15 cellular contexts compared by ENCODE assay signal in the genomic region with DNA sequence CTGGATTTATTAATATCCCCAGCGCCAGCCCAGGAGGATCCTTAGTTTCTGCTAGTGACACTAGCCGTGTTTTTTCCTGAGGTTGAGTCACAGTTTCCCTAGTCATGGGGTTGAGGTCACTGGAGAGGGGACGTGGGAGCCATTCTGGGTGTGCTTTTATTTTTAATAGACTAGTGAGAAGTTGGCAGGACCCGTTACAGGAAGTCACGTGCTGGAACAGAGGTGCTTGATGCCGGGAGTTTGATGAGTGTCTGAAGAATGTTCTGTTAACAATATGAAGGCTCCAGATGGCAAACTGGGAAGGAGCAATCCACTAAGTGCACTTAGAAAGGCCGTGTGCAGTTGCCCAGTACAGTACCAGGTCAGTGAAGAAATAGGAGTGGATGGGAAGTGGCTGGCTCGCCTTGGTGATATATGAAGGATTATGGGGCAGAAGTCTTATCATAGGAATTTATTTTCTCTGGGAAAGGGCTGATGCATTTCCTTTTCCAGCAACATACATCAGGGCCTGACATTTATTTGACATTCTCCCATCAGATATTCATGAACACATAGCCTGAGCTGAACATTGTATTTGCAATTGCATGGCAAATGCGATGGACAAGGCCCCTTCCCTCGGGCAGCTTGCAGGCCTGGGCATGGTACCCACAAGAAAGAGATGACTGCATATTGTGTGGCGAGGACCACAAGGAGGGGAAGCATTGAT.
DNase-seq lines count a peak whose midpoint lies in the region; ATAC-seq, FAIRE-seq and TF ChIP-seq lines count a peak whose summit lies in the region.
"Had no signal": no experiment of that assay in that cellular context is flagged by ENCODE, and none has a peak within 500 bp of the region (broad histone marks: within the 10 kb centered on the region; RNA-seq: fewer than 3 reads in every experiment).

No MANE protein-coding gene starts in this region.

- no peaks in the 10 kb centered on the region for H4K20me1 ChIP-seq in HepG2 (ENCODE audit: insufficient read depth, low read length)

- no peaks in the 10 kb centered on the region for H3K27me3 Mint-ChIP-seq in nephron progenitor cell (ENCODE audit: low read depth, poor library complexity)

- TF ChIP-seq EP300 in HepG2 (IDR thresholded peaks at IDR 0.05; ENCODE audit: low read depth in 2 of 2, low read length in 2 of 2) (no peak), HepG2 (CRISPR knock-in tag; IDR thresholded peaks at IDR 0.05; ENCODE audit: borderline replicate concordance) (no peak)

- DNase-seq in right lobe of liver (peak in 1 of 3 donors; percentile 23), HepG2 (ENCODE audit: low spot score) (no peak), bronchial epithelial cell (ENCODE audit: low read depth) (peak; percentile 38), left lobe of liver (ENCODE audit: low spot score) (no peak), SKM-1 treated with dmso at 0.1 percent for 144 hours (lab: John Stamatoyannopoulos, UW; ENCODE audit: unreplicated experiment) (no peak), nephron progenitor cell (no peak), NK-92 (lab: John Stamatoyannopoulos, UW; ENCODE audit: unreplicated experiment) (no peak)
- DNase-seq: cerebellar nuclear complex, H7, NCI-H2227 treated with DMSO at 0.1 percent for 48 hours, SHP77 treated with DMSO at 0.1 percent for 48 hours, testis had no signal

- 33% methylated on average over 9 of the region's 11 CpGs for WGBS in right lobe of liver (ENCODE audit: insufficient coverage, low coverage, low lambda C conversion rate, missing lambda C conversion rate)
- 8% methylated on average over 11 of the region's 11 CpGs for WGBS in HepG2 (ENCODE audit: low lambda C conversion rate)

- TF ChIP-seq POLR2A in right lobe of liver (IDR thresholded peaks at IDR 0.05) (no peak), HepG2 (IDR thresholded peaks at IDR 0.05; ENCODE audit: insufficient read depth in 1 of 2, low read depth in 2 of 2, low read length in 2 of 2) (no peak)

- BruUV-seq in HepG2 (replicated peaks; lab: Mats Ljungman, UMichigan): no TSS peak

- TF ChIP-seq CTCF in right lobe of liver (IDR thresholded peaks at IDR 0.05): no peak
- TF ChIP-seq CTCF in HepG2 (CRISPR knock-in tag; IDR thresholded peaks at IDR 0.05): no peak
- no peak for TF ChIP-seq CTCF in bronchial epithelial cell (IDR thresholded peaks at IDR 0.05; ENCODE audit: insufficient read depth, low read length, severe bottlenecking)
- no peak for TF ChIP-seq CTCF in nephron progenitor cell (IDR thresholded peaks at IDR 0.05)

- H3K36me3 ChIP-seq in right lobe of liver (no peaks in the 10 kb centered on the region), HepG2 (replicated peaks in 1 of 2; ENCODE audit: control insufficient read depth in 1 of 2, insufficient read depth in 2 of 2, low read length in 2 of 2) (no peaks in the 10 kb centered on the region), bronchial epithelial cell (ENCODE audit: control insufficient read depth, insufficient read depth, low read length) (no peaks in the 10 kb centered on the region)

- CTCF ChIA-PET in HepG2 (lab: Yijun Ruan, JAX; ENCODE audit: low intra/inter-chr PET ratio, low total read pairs): no interaction called here

- no peak overlapping the region for H3K4me3 ChIP-seq in right lobe of liver
- H3K4me3 ChIP-seq in HepG2 (replicated peaks in 1 of 3; ENCODE audit: insufficient read depth in 1 of 3, low read depth in 2 of 3, low read length in 3 of 3): no peak overlapping the region
- no peak overlapping the region for H3K4me3 ChIP-seq in bronchial epithelial cell (ENCODE audit: low read depth, low read length)
- H3K4me3 ChIP-seq: testis had no signal

- peaks cover 33% of the 10 kb centered on the region for H3K4me1 Mint-ChIP-seq in nephron progenitor cell

- peak; percentile 63 to 92 (median 76) for ATAC-seq in right lobe of liver
- ATAC-seq in HepG2: no peak
- peak; percentile 36 for ATAC-seq in left lobe of liver
- ATAC-seq in HG03460 (IDR thresholded peaks at IDR 0.05; ENCODE audit: unreplicated experiment): no peak

- H3K27ac ChIP-seq in right lobe of liver: no peak overlapping the region
- H3K27ac ChIP-seq in HepG2 (ENCODE audit: extremely low read length, insufficient read depth, low read length): no peak overlapping the region
- H3K27ac ChIP-seq: KMS-11, testis had no signal

- FAIRE-seq in HepG2 (lab: Jason Lieb, UNC) (no peak), bronchial epithelial cell (lab: Jason Lieb, UNC) (no peak)

- TF ChIP-seq RAD21 in HepG2 (CRISPR knock-in tag; IDR thresholded peaks at IDR 0.05): no peak

- H3K9ac ChIP-seq in HepG2 (ENCODE audit: insufficient read depth, low read depth, low read length): no peak overlapping the region
- H3K9ac ChIP-seq: KMS-11 had no signal

- no peaks in the 10 kb centered on the region for H3K36me3 Mint-ChIP-seq in nephron progenitor cell (ENCODE audit: low read depth)

- H3K4me1 ChIP-seq in right lobe of liver (no peaks in the 10 kb centered on the region), HepG2 (ENCODE audit: insufficient read depth, low read length) (no peaks in the 10 kb centered on the region)
- H3K4me1 ChIP-seq: testis had no signal

- H3K27me3 ChIP-seq in right lobe of liver: no peaks in the 10 kb centered on the region
- peaks cover 0 to 26% of the 10 kb centered on the region in 2 experiments; a peak in 3 of 5 replicates for H3K27me3 ChIP-seq in HepG2 (ENCODE audit: control insufficient read depth in 1 of 2, insufficient read depth in 2 of 2, low read length in 2 of 2)
- H3K27me3 ChIP-seq in bronchial epithelial cell (ENCODE audit: control insufficient read depth, insufficient read depth, low read length): no peaks in the 10 kb centered on the region
- H3K27me3 ChIP-seq: testis had no signal

- H3K9me3 ChIP-seq in right lobe of liver (no peaks in the 10 kb centered on the region), HepG2 (ENCODE audit: low read length) (no peaks in the 10 kb centered on the region)
- H3K9me3 ChIP-seq: testis had no signal

- intact Hi-C loops in right lobe of liver (cut with DNase I): no loop called here
- intact Hi-C loops in HepG2 (cut with micrococcal nuclease; ENCODE audit: unreplicated experiment): no loop called here

- H3K27ac Mint-ChIP-seq in nephron progenitor cell: no peak overlapping the region
- H3K27ac Mint-ChIP-seq: progenitor cell of endocrine pancreas had no signal

- in situ Hi-C loops in HepG2 (cut with HindIII; ENCODE audit: extremely low pct_ligation_motif_present, low pct_unique_long_range_greater_than_20kb): no loop called here

- no peak overlapping the region for H3K4me3 Mint-ChIP-seq in nephron progenitor cell

- H3K4me2 ChIP-seq in HepG2 (ENCODE audit: low read depth, low read length): no peak overlapping the region
- H3K4me2 ChIP-seq: KMS-11 had no signal

- POLR2A ChIA-PET in HepG2 (lab: Yijun Ruan, JAX): no interaction called here

- no peaks in the 10 kb centered on the region for H3K79me2 ChIP-seq in HepG2 (ENCODE audit: insufficient read depth, low read length)

- H2AFZ ChIP-seq in HepG2 (ENCODE audit: low read length): no peak overlapping the region

- H3K9me3 Mint-ChIP-seq in nephron progenitor cell: no peaks in the 10 kb centered on the region

TF ChIP-seq in HepG2, 621 proteins besides CTCF, POLR2A, EP300 and RAD21 (continues in another document):
- no peak for TF ChIP-seq FOXK1 (CRISPR knock-in tag; IDR thresholded peaks at IDR 0.05; ENCODE audit: borderline replicate concordance, low read depth)
- no peak for TF ChIP-seq ELK4 (CRISPR knock-in tag; IDR thresholded peaks at IDR 0.05; ENCODE audit: borderline replicate concordance)
- TF ChIP-seq SRSF9 (IDR thresholded peaks at IDR 0.05; ENCODE audit: borderline replicate concordance, insufficient read depth, low read depth, low read length, poor library complexity, severe bottlenecking): no peak
- TF ChIP-seq ZSCAN12 (CRISPR knock-in tag; IDR thresholded peaks at IDR 0.05): no peak
- no peak for TF ChIP-seq ELF1 (CRISPR knock-in tag; IDR thresholded peaks at IDR 0.05)
- no peak for TF ChIP-seq PLSCR1 (CRISPR knock-in tag; IDR thresholded peaks at IDR 0.05; ENCODE audit: borderline replicate concordance)
- TF ChIP-seq DNMT3B (CRISPR knock-in tag; conservative IDR thresholded peaks at IDR 0.05): no peak
- no peak for TF ChIP-seq TEAD3 (CRISPR knock-in tag; optimal IDR thresholded peaks at IDR 0.05; ENCODE audit: borderline replicate concordance)
- TF ChIP-seq, protein P1, sequence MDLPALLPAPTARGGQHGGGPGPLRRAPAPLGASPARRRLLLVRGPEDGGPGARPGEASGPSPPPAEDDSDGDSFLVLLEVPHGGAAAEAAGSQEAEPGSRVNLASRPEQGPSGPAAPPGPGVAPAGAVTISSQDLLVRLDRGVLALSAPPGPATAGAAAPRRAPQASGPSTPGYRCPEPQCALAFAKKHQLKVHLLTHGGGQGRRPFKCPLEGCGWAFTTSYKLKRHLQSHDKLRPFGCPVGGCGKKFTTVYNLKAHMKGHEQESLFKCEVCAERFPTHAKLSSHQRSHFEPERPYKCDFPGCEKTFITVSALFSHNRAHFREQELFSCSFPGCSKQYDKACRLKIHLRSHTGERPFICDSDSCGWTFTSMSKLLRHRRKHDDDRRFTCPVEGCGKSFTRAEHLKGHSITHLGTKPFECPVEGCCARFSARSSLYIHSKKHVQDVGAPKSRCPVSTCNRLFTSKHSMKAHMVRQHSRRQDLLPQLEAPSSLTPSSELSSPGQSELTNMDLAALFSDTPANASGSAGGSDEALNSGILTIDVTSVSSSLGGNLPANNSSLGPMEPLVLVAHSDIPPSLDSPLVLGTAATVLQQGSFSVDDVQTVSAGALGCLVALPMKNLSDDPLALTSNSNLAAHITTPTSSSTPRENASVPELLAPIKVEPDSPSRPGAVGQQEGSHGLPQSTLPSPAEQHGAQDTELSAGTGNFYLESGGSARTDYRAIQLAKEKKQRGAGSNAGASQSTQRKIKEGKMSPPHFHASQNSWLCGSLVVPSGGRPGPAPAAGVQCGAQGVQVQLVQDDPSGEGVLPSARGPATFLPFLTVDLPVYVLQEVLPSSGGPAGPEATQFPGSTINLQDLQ (CRISPR knock-in tag; IDR thresholded peaks at IDR 0.05): no peak
- TF ChIP-seq ZNF556 (CRISPR knock-in tag; IDR thresholded peaks at IDR 0.05; ENCODE audit: borderline replicate concordance): no peak

Comparison
In these comparisons a context has a peak if more than half of its experiments do, and no peak if none do; other contexts are left out.
1. ATAC-seq: peak in right lobe of liver (4 of 4) and left lobe of liver (single experiment); none in HepG2 (single experiment) and HG03460 (single experiment).